8 cellular contexts compared by ENCODE assay signal in genomic region chr3:141331370-141332318, GRCh38. TPM values are rescaled to one million over a fixed set of nuclear protein-coding genes. Genes with fewer than 3 reads are reported as not detected.
A peak's percentile ranks its signal among the peaks of the same experiment; 100 is the strongest.
DNase-seq lines count a peak whose midpoint lies in the region; ATAC-seq and TF ChIP-seq lines count a peak whose summit lies in the region.

No MANE protein-coding gene starts in this region.

- H3K4me3 ChIP-seq in breast epithelium (no peak overlapping the region), ascending aorta (no peak overlapping the region), kidney epithelial cell (ENCODE audit: low read depth, low read length) (no peak overlapping the region)

- TF ChIP-seq POLR2A in breast epithelium (IDR thresholded peaks at IDR 0.05) = no peak

- BruUV-seq in MCF 10A (replicated peaks; lab: Mats Ljungman, UMichigan) = no TSS peak

- H3K27ac ChIP-seq in breast epithelium = peak overlapping the region in 1 of 2 donors; percentile 70
- H3K27ac ChIP-seq in ascending aorta = peak overlapping the region; percentile 37 to 41

- H3K27me3 Mint-ChIP-seq in MCF 10A (ENCODE audit: insufficient read depth, unreplicated experiment) = no peaks in the 10 kb centered on the region
- H3K27me3 Mint-ChIP-seq in activated CD4-positive, alpha-beta T cell treated with anti-CD3 and anti-CD28 coated beads, Interleukin-2, amount 10 ng/mL, durations not matched to agents 7 days and 5 days = no peaks in the 10 kb centered on the region

- H3K4me1 ChIP-seq in breast epithelium = no peaks in the 10 kb centered on the region
- peaks cover 0 to 2% of the 10 kb centered on the region in 2 donors for H3K4me1 ChIP-seq in ascending aorta

- no peaks in the 10 kb centered on the region for H3K9me3 ChIP-seq in breast epithelium
- no peaks in the 10 kb centered on the region for H3K9me3 ChIP-seq in ascending aorta

- CTCF ChIA-PET in MCF 10A (lab: Yijun Ruan, JAX) = interaction anchor here (0.7 to 1.3 kb wide), 6 partner anchors 23 to 397 kb away, joined by 3 to 5 read pairs (median 3); no protein-coding TSS in a partner anchor
- CTCF ChIA-PET in activated CD4-positive, alpha-beta T cell treated with anti-CD3 and anti-CD28 coated beads, Interleukin-2, amount 10 ng/mL, durations not matched to agents 7 days and 5 days (lab: Charles Lee) = interaction anchor here (1.0 to 1.6 kb wide), 4 partner anchors 8 to 111 kb away, joined by 5 to 9 read pairs (median 7); no protein-coding TSS in a partner anchor

- H3K36me3 ChIP-seq in breast epithelium = no peaks in the 10 kb centered on the region
- no peaks in the 10 kb centered on the region for H3K36me3 ChIP-seq in ascending aorta
- no peaks in the 10 kb centered on the region for H3K36me3 ChIP-seq in kidney epithelial cell (ENCODE audit: control insufficient read depth, insufficient read depth, low read length)

- DNase-seq in MCF 10A (ENCODE audit: unreplicated experiment) (peak; percentile 89), breast epithelium (ENCODE audit: low spot score in 2 of 2) (no peak), ascending aorta (ENCODE audit: low spot score in 2 of 2) (peak; percentile 33 to 86), kidney epithelial cell (ENCODE audit: low read depth) (peak; percentile 99), midbrain (lab: John Stamatoyannopoulos, UW) (no peak)
- DNase-seq in activated T-cell treated with anti-CD3 and anti-CD28 coated beads, Interleukin-2, amount 50 U/mL, for 48 hours = no peak
- DNase-seq in activated CD4-positive, alpha-beta T cell treated with anti-CD3 and anti-CD28 coated beads, Interleukin-2, amount 10 ng/mL, durations not matched to agents 7 days and 5 days = no peak

- no peak overlapping the region for H3K4me3 Mint-ChIP-seq in MCF 10A (ENCODE audit: unreplicated experiment)
- no peak overlapping the region for H3K4me3 Mint-ChIP-seq in activated CD4-positive, alpha-beta T cell treated with anti-CD3 and anti-CD28 coated beads, Interleukin-2, amount 10 ng/mL, durations not matched to agents 7 days and 5 days

- POLR2A ChIA-PET in MCF 10A (lab: Yijun Ruan, JAX) = interaction anchor here (0.7 to 1.8 kb wide), 5 partner anchors 20 to 81 kb away, joined by 3 to 4 read pairs (median 3); partner anchors contain the start of gene ZBTB38
- POLR2A ChIA-PET in activated CD4-positive, alpha-beta T cell treated with anti-CD3 and anti-CD28 coated beads, Interleukin-2, amount 10 ng/mL, durations not matched to agents 7 days and 5 days (lab: Charles Lee) = interaction anchor here (0.6 kb wide), 1 partner anchor 107 kb away, joined by 4 read pairs; no protein-coding TSS in a partner anchor

- H3K36me3 Mint-ChIP-seq in MCF 10A (ENCODE audit: insufficient read depth, unreplicated experiment) = no peaks in the 10 kb centered on the region
- no peaks in the 10 kb centered on the region for H3K36me3 Mint-ChIP-seq in activated CD4-positive, alpha-beta T cell treated with anti-CD3 and anti-CD28 coated beads, Interleukin-2, amount 10 ng/mL, durations not matched to agents 7 days and 5 days (ENCODE audit: low read depth)

- H3K27ac Mint-ChIP-seq in MCF 10A (ENCODE audit: low read depth, unreplicated experiment) = peak overlapping the region; percentile 75
- H3K27ac Mint-ChIP-seq in activated CD4-positive, alpha-beta T cell treated with anti-CD3 and anti-CD28 coated beads, Interleukin-2, amount 10 ng/mL, durations not matched to agents 7 days and 5 days = no peak overlapping the region

- H3K27me3 ChIP-seq in breast epithelium (no peaks in the 10 kb centered on the region), ascending aorta (no peaks in the 10 kb centered on the region), kidney epithelial cell (ENCODE audit: control insufficient read depth, insufficient read depth, low read length) (no peaks in the 10 kb centered on the region)

- no peaks in the 10 kb centered on the region for H3K9me3 Mint-ChIP-seq in MCF 10A (ENCODE audit: unreplicated experiment)
- H3K9me3 Mint-ChIP-seq in activated CD4-positive, alpha-beta T cell treated with anti-CD3 and anti-CD28 coated beads, Interleukin-2, amount 10 ng/mL, durations not matched to agents 7 days and 5 days = no peaks in the 10 kb centered on the region

- H3K4me1 Mint-ChIP-seq in MCF 10A (ENCODE audit: insufficient read depth, unreplicated experiment) = peaks cover 14% of the 10 kb centered on the region
- no peaks in the 10 kb centered on the region for H3K4me1 Mint-ChIP-seq in activated CD4-positive, alpha-beta T cell treated with anti-CD3 and anti-CD28 coated beads, Interleukin-2, amount 10 ng/mL, durations not matched to agents 7 days and 5 days

- TF ChIP-seq CTCF in MCF 10A (IDR thresholded peaks at IDR 0.05; ENCODE audit: unreplicated experiment) = no peak
- no peak for TF ChIP-seq CTCF in breast epithelium (IDR thresholded peaks at IDR 0.05)
- TF ChIP-seq CTCF in ascending aorta (IDR thresholded peaks at IDR 0.05) = no peak
- TF ChIP-seq CTCF in kidney epithelial cell (IDR thresholded peaks at IDR 0.05; ENCODE audit: insufficient read depth, low read length, poor library complexity, severe bottlenecking) = no peak

- intact Hi-C loops in MCF 10A (cut with micrococcal nuclease) (no loop called here), breast epithelium (cut with DNase I; ENCODE audit: low total_unique reads) (no loop called here), ascending aorta (cut with DNase I) (no loop called here)

- no peak for ATAC-seq in GM18498 (IDR thresholded peaks at IDR 0.05; ENCODE audit: unreplicated experiment)

RNA-seq across cellular contexts. Expression of gene ZBTB38, which starts 36.7 kb away (rescaled TPM):
- total RNA-seq in MCF 10A (2022) (168 and 186 TPM in 2 replicates), breast epithelium (100 to 1,000 TPM; 126 to 238 (median 138) TPM), ascending aorta (101 TPM), kidney epithelial cell (85.4 and 87.0 TPM in 2 replicates)
- 10 to 100 TPM; 20.0 to 26.1 TPM for total RNA-seq in activated CD4-positive, alpha-beta T cell treated with anti-CD3 and anti-CD28 coated beads, Interleukin-2, amount 10 ng/mL, durations not matched to agents 7 days and 5 days

Comparison
In these comparisons a context has a peak if more than half of its experiments do, and no peak if none do; other contexts are left out.
1. DNase-seq: peak in MCF 10A (single experiment), ascending aorta (2 of 2) and kidney epithelial cell (single experiment); none in breast epithelium (0 of 2), activated T-cell treated with anti-CD3 and anti-CD28 coated beads, Interleukin-2, amount 50 U/mL, for 48 hours (0 of 2), midbrain (single experiment) and activated CD4-positive, alpha-beta T cell treated with anti-CD3 and anti-CD28 coated beads, Interleukin-2, amount 10 ng/mL, durations not matched to agents 7 days and 5 days (single experiment).